23 cellular contexts compared by ENCODE assay signal in genomic region chr6:70764706-70765105, GRCh38.
"Had no signal": no experiment of that assay in that cellular context is flagged by ENCODE, and none has a peak within 500 bp of the region (broad histone marks: within the 10 kb centered on the region; RNA-seq: fewer than 3 reads in every experiment).

No MANE protein-coding gene starts in this region.

- H3K27ac ChIP-seq: dorsolateral prefrontal cortex, epithelial cell of prostate, esophagus muscularis mucosa, foreskin keratinocyte, gastroesophageal sphincter, heart left ventricle, hepatocyte, lower lobe of right lung, neutrophil, pancreas, right lobe of liver, suprapubic skin, tibial artery had no signal

- H3K36me3 ChIP-seq: pancreas, right lobe of liver, suprapubic skin had no signal

- H3K4me3 ChIP-seq: dorsolateral prefrontal cortex, esophagus muscularis mucosa, gastroesophageal sphincter, heart left ventricle, hepatocyte, lower lobe of right lung, pancreas, right lobe of liver, suprapubic skin, tibial artery had no signal

- DNase-seq: dorsolateral prefrontal cortex; effector CD4-positive, alpha-beta T cell; endodermal cell; heart left ventricle; left colon; left ventricle myocardium superior; lower lobe of right lung; natural killer cell; pancreas; right lobe of liver; small intestine; stimulated activated CD4-positive, alpha-beta T cell treated with anti-CD3 and anti-CD28 coated beads, Interleukin-15, amount 100 ng/mL, for 24 hours; stimulated activated CD4-positive, alpha-beta T cell treated with anti-CD3 and anti-CD28 coated beads, Interleukin-2, amount 100 ng/mL, for 48 hours; stimulated activated naive B cell treated with anti-CD40 and anti-IgM and Interleukin-4, amounts not matched to agents 10 μg/mL and 1 μg/mL and 100 μg/mL, for 72 hours; stimulated activated naive CD8-positive, alpha-beta T cell treated with anti-CD3 and anti-CD28 coated beads, Interleukin-15, amount 100 ng/mL, for 72 hours; tibial artery had no signal

- H3K9me3 ChIP-seq: esophagus muscularis mucosa, gastroesophageal sphincter, lower lobe of right lung, neutrophil, pancreas, right lobe of liver, suprapubic skin, tibial artery had no signal

- H3K27me3 ChIP-seq: dorsolateral prefrontal cortex, esophagus muscularis mucosa, foreskin keratinocyte, gastroesophageal sphincter, heart left ventricle, hepatocyte, neutrophil, pancreas, right lobe of liver, suprapubic skin, tibial artery had no signal

- H3K4me1 ChIP-seq: esophagus muscularis mucosa, foreskin keratinocyte, gastroesophageal sphincter, heart left ventricle, lower lobe of right lung, pancreas, right lobe of liver, suprapubic skin, tibial artery had no signal
